In genomic region chr9:86034863-86035734, GRCh38 we compare ENCODE assay signal across 8 cellular contexts.
A peak's percentile ranks its signal among the peaks of the same experiment; 100 is the strongest.
DNase-seq lines count a peak whose midpoint lies in the region; ATAC-seq, FAIRE-seq and TF ChIP-seq lines count a peak whose summit lies in the region.

No MANE protein-coding gene starts in this region.

- no peak overlapping the region for H3K4me3 Mint-ChIP-seq in astrocyte (ENCODE audit: unreplicated experiment)

- DNase-seq in left ventricle myocardium inferior, result no peak
- DNase-seq in right atrium auricular region (ENCODE audit: low spot score), result no peak
- peak; percentile 2 for DNase-seq in NCI-H1694 (lab: John Stamatoyannopoulos, UW)
- peak; percentile 44 for DNase-seq in astrocyte (ENCODE audit: low read depth)
- DNase-seq in mucosa of descending colon, result peak in 2 of 3 donors; percentile 57 to 66
- DNase-seq in GM19238 (ENCODE audit: insufficient read length, low spot score), result no peak

- H3K27ac ChIP-seq in left ventricle myocardium inferior (replicated peaks) (no peak overlapping the region), right atrium auricular region (no peak overlapping the region), astrocyte (ENCODE audit: low read depth, low read length) (no peak overlapping the region)

- H3K9me3 Mint-ChIP-seq in astrocyte (ENCODE audit: unreplicated experiment), result peaks cover 3% of the 10 kb centered on the region

- no peaks in the 10 kb centered on the region for H3K4me1 Mint-ChIP-seq in astrocyte (ENCODE audit: low read depth, unreplicated experiment)

- H3K9me3 ChIP-seq in left ventricle myocardium inferior (replicated peaks) (no peaks in the 10 kb centered on the region), right atrium auricular region (no peaks in the 10 kb centered on the region), astrocyte (ENCODE audit: insufficient read depth, low read depth, low read length) (no peaks in the 10 kb centered on the region), mucosa of descending colon (no peaks in the 10 kb centered on the region)

- no peaks in the 10 kb centered on the region for H3K4me1 ChIP-seq in left ventricle myocardium inferior
- no peaks in the 10 kb centered on the region for H3K4me1 ChIP-seq in right atrium auricular region
- no peaks in the 10 kb centered on the region for H3K4me1 ChIP-seq in astrocyte (ENCODE audit: insufficient read depth, low read length)
- peaks cover 11% of the 10 kb centered on the region for H3K4me1 ChIP-seq in mucosa of descending colon (ENCODE audit: low read depth)

- FAIRE-seq in astrocyte (lab: Jason Lieb, UNC), result no peak

- H3K36me3 ChIP-seq in left ventricle myocardium inferior (peaks cover 21% of the 10 kb centered on the region), right atrium auricular region (no peaks in the 10 kb centered on the region), astrocyte (ENCODE audit: insufficient read depth, low read length) (peaks cover 11% of the 10 kb centered on the region), mucosa of descending colon (ENCODE audit: low read depth) (peaks cover 5% of the 10 kb centered on the region)

- H3K36me3 Mint-ChIP-seq in astrocyte (ENCODE audit: low read depth, unreplicated experiment), result peaks cover 33% of the 10 kb centered on the region

- no peaks in the 10 kb centered on the region for H3K27me3 Mint-ChIP-seq in astrocyte (ENCODE audit: low read depth, unreplicated experiment)

- H3K79me2 ChIP-seq in astrocyte (ENCODE audit: insufficient read depth, low read length), result no peaks in the 10 kb centered on the region

- no peaks in the 10 kb centered on the region for H3K27me3 ChIP-seq in left ventricle myocardium inferior (ENCODE audit: low read depth)
- no peaks in the 10 kb centered on the region for H3K27me3 ChIP-seq in right atrium auricular region
- no peaks in the 10 kb centered on the region for H3K27me3 ChIP-seq in astrocyte (ENCODE audit: insufficient read depth, low read length)

- H3K9ac ChIP-seq in astrocyte (ENCODE audit: low read length), result no peak overlapping the region

- H3K4me3 ChIP-seq in left ventricle myocardium inferior (no peak overlapping the region), right atrium auricular region (no peak overlapping the region), astrocyte (ENCODE audit: insufficient read depth, low read depth, low read length) (no peak overlapping the region), mucosa of descending colon (no peak overlapping the region)

- no peak overlapping the region for H2AFZ ChIP-seq in astrocyte (ENCODE audit: low read depth, low read length)

- H3K27ac Mint-ChIP-seq in astrocyte (ENCODE audit: unreplicated experiment), result no peak overlapping the region

- ATAC-seq in mucosa of descending colon (peak; percentile 79), HG03097 (IDR thresholded peaks at IDR 0.05; ENCODE audit: low FRiP score, unreplicated experiment) (no peak), GM21737 (IDR thresholded peaks at IDR 0.05; ENCODE audit: unreplicated experiment) (no peak)

- TF ChIP-seq CTCF in left ventricle myocardium inferior (IDR thresholded peaks at IDR 0.05; ENCODE audit: borderline replicate concordance) (peak; percentile 41), right atrium auricular region (IDR thresholded peaks at IDR 0.05) (peak in 1 of 2 donors; percentile 36), astrocyte (IDR thresholded peaks at IDR 0.05; ENCODE audit: insufficient read depth, low read depth, low read length) (peak; percentile 59), mucosa of descending colon (IDR thresholded peaks at IDR 0.05) (peak; percentile 30)

- no peaks in the 10 kb centered on the region for H4K20me1 ChIP-seq in astrocyte (ENCODE audit: insufficient read depth, low read length)

- no peak overlapping the region for H3K4me2 ChIP-seq in astrocyte (ENCODE audit: low read length)

- intact Hi-C loops in left ventricle myocardium inferior (cut with micrococcal nuclease), result no loop called here
- intact Hi-C loops in mucosa of descending colon (cut with DNase I, micrococcal nuclease), result no loop called here

Comparison
In these comparisons a context has a peak if more than half of its experiments do, and no peak if none do; other contexts are left out.
1. DNase-seq: peak in NCI-H1694 (single experiment), astrocyte (single experiment) and mucosa of descending colon (2 of 3); none in left ventricle myocardium inferior (single experiment), right atrium auricular region (single experiment) and GM19238 (single experiment).